In the genomic region with DNA sequence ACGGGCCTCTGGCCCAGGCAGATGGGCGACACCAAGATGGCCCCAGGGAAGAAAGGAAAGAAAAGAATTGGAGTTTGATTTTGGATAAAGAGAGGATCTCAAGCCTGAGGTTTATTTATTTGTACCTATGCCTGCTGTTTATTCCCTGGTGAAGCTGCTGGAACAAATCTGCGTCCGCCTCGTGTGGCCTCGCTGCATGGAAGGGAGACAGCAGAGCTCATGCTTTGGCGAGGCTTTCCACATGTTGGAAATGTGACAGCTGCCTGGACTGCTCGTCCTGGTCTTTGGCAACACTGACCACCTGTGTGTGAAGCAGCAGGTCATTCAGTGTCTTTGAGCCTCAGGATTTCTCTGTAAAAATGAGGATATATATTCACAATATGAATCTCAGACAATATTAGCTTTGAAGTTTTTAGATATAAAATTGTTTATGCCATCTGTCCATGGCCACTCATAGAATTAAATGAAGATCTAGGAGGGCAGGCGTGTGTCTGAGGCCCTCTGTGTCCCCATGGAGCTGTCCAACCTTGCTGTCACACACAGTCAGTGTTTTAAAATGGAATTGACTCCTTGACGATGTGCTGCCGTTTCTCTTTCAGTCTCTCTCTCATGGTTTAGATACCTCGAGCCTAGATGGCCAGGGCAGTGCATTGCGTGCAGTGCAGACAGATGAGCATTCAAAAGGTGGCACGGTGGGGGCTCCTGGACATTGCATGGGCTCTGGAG, we compare ENCODE assay signal across 21 cellular contexts.
A peak's percentile ranks its signal among the peaks of the same experiment; 100 is the strongest.
DNase-seq lines count a peak whose midpoint lies in the region; ATAC-seq, FAIRE-seq and TF ChIP-seq lines count a peak whose summit lies in the region.
"Had no signal": no experiment of that assay in that cellular context is flagged by ENCODE, and none has a peak within 500 bp of the region (broad histone marks: within the 10 kb centered on the region; RNA-seq: fewer than 3 reads in every experiment).

No MANE protein-coding gene starts in this region.

- H2AK5ac ChIP-seq in IMR-90 (ENCODE audit: low read depth, low read length), result peak overlapping the region; percentile 98

- dilution Hi-C loops in IMR-90 (cut with HindIII; ENCODE audit: low sequenced_read_pairs, unreplicated experiment) (no loop called here), keratinocyte (cut with MboI; ENCODE audit: extremely low pct_ligation_motif_present, low sequenced_read_pairs) (no loop called here)

- no peak overlapping the region for H3K4me3 ChIP-seq in IMR-90 (ENCODE audit: insufficient read depth, low read depth, low read length)
- no peak overlapping the region for H3K4me3 ChIP-seq in keratinocyte (ENCODE audit: control insufficient read depth in 2 of 3, extremely low read depth in 1 of 3, insufficient read depth in 2 of 3, low read depth in 1 of 3, low read length in 3 of 3)
- H3K4me3 ChIP-seq in vagina, result no peak overlapping the region
- H3K4me3 ChIP-seq: Peyer's patch had no signal

- H3K9me3 Mint-ChIP-seq in Calu3 (ENCODE audit: low read depth, unreplicated experiment), result no peaks in the 10 kb centered on the region
- H3K9me3 Mint-ChIP-seq: T-helper 1 cell treated with Interleukin-12 subunit alpha and Interleukin-12 subunit beta and Interleukin-4 antibody, amounts not matched to agents 30 μg/mL and 1 μg/mL, for 36 hours had no signal

- H3K4me1 Mint-ChIP-seq in Calu3 (ENCODE audit: low read depth, unreplicated experiment), result peaks cover 59% of the 10 kb centered on the region

- H3K23ac ChIP-seq in IMR-90 (ENCODE audit: low read depth, low read length), result peak overlapping the region; percentile 56; the same call in 1 of the 2 replicates

- no peak overlapping the region for H3K18ac ChIP-seq in IMR-90 (ENCODE audit: low read depth, low read length)

- H2BK5ac ChIP-seq in IMR-90 (ENCODE audit: low read depth, low read length, poor library complexity, severe bottlenecking), result no peak overlapping the region

- H2BK20ac ChIP-seq in IMR-90 (ENCODE audit: low read depth, low read length), result peak overlapping the region; percentile 89

- peak overlapping the region; percentile 52 for H3K14ac ChIP-seq in IMR-90 (replicated peaks; ENCODE audit: low read depth, low read length)

- in situ Hi-C loops in IMR-90 (cut with MboI; ENCODE audit: low sequenced_read_pairs), result no loop called here

- no peak for FAIRE-seq in keratinocyte (lab: Jason Lieb, UNC)
- FAIRE-seq: GM19239 had no signal

- H3K27me3 Mint-ChIP-seq in Calu3 (ENCODE audit: unreplicated experiment), result no peaks in the 10 kb centered on the region

- no peak overlapping the region for H3K9ac ChIP-seq in IMR-90 (ENCODE audit: low read depth, low read length)
- peak overlapping the region; percentile 9 for H3K9ac ChIP-seq in keratinocyte (ENCODE audit: control insufficient read depth, extremely low read depth, insufficient read depth, low read length)

- H3K36me3 Mint-ChIP-seq in Calu3 (ENCODE audit: insufficient read depth, unreplicated experiment), result peaks cover 34% of the 10 kb centered on the region
- H3K36me3 Mint-ChIP-seq: CD14-positive monocyte had no signal

- H3K4me2 ChIP-seq in IMR-90 (ENCODE audit: low read depth, low read length) (no peak overlapping the region), keratinocyte (ENCODE audit: control insufficient read depth, extremely low read depth, insufficient read depth, low read depth, low read length) (peak overlapping the region; percentile 60)

- TF ChIP-seq CTCF in Calu3 (IDR thresholded peaks at IDR 0.05; ENCODE audit: unreplicated experiment) (no peak), IMR-90 (conservative IDR thresholded peaks at IDR 0.05; ENCODE audit: low read depth, low read length) (no peak), keratinocyte (optimal IDR thresholded peaks at IDR 0.05 in 1 of 3, IDR thresholded peaks at IDR 0.05 in 1 of 3, conservative IDR thresholded peaks at IDR 0.05 in 1 of 3; ENCODE audit: extremely low read depth in 1 of 3, insufficient read depth in 2 of 3, low read length in 3 of 3) (no peak), vagina (IDR thresholded peaks at IDR 0.05) (no peak)

- BruUV-seq in Calu3 (replicated peaks; lab: Mats Ljungman, UMichigan) (no TSS peak), IMR-90 (replicated peaks; lab: Mats Ljungman, UMichigan) (no TSS peak)

- H3K56ac ChIP-seq in IMR-90 (ENCODE audit: extremely low read depth, insufficient read depth, low read length), result no peak overlapping the region

- no peak for ATAC-seq in IMR-90 (ENCODE audit: low read depth)
- no peak for ATAC-seq in GM21529 (IDR thresholded peaks at IDR 0.05; ENCODE audit: unreplicated experiment)

- H3K4me1 ChIP-seq in IMR-90 (ENCODE audit: control insufficient read depth, insufficient read depth, low read length), result peaks cover 12% of the 10 kb centered on the region
- H3K4me1 ChIP-seq in keratinocyte (ENCODE audit: control insufficient read depth, extremely low read depth, insufficient read depth, low read length), result peaks cover 29% of the 10 kb centered on the region
- peaks cover 12% of the 10 kb centered on the region for H3K4me1 ChIP-seq in vagina

- H3K27ac ChIP-seq in IMR-90 (ENCODE audit: insufficient read depth, low read length), result no peak overlapping the region
- peak overlapping the region; percentile 67 for H3K27ac ChIP-seq in angular gyrus (ENCODE audit: low read depth, low read length)
- peak overlapping the region; percentile 79 for H3K27ac ChIP-seq in keratinocyte (ENCODE audit: control insufficient read depth, insufficient read depth, low read length)
- H3K27ac ChIP-seq in vagina, result no peak overlapping the region
- H3K27ac ChIP-seq: Peyer's patch had no signal

- peak overlapping the region; percentile 53 to 65; a peak in 1 of 4 replicates for H4K8ac ChIP-seq in IMR-90 (ENCODE audit: low read depth in 2 of 2, low read length in 2 of 2)

- H4K91ac ChIP-seq in IMR-90 (ENCODE audit: insufficient read depth, low read depth, low read length), result peak overlapping the region; percentile 80

- H3K4me3 Mint-ChIP-seq in Calu3 (ENCODE audit: low read depth, unreplicated experiment), result peak overlapping the region; percentile 66
- H3K4me3 Mint-ChIP-seq: CD14-positive monocyte; T-helper 1 cell treated with Interleukin-12 subunit alpha and Interleukin-12 subunit beta and Interleukin-4 antibody, amounts not matched to agents 30 μg/mL and 1 μg/mL, for 36 hours had no signal

- H4K20me1 ChIP-seq in IMR-90 (ENCODE audit: insufficient read depth, low read length) (no peaks in the 10 kb centered on the region), keratinocyte (ENCODE audit: control insufficient read depth, extremely low read depth, insufficient read depth, low read length) (no peaks in the 10 kb centered on the region)

- TF ChIP-seq POLR2A in IMR-90 (IDR thresholded peaks at IDR 0.05; ENCODE audit: low read depth, low read length) (no peak), vagina (IDR thresholded peaks at IDR 0.05) (no peak)

- no peak overlapping the region for H2AK9ac ChIP-seq in IMR-90 (replicated peaks; ENCODE audit: low read depth, low read length, poor library complexity)

- no peaks in the 10 kb centered on the region for H3K36me3 ChIP-seq in IMR-90 (ENCODE audit: control insufficient read depth, insufficient read depth, low read length)
- H3K36me3 ChIP-seq in keratinocyte (ENCODE audit: control insufficient read depth in 2 of 2, extremely low read depth in 1 of 2, insufficient read depth in 2 of 2, low read length in 2 of 2), result no peaks in the 10 kb centered on the region
- H3K36me3 ChIP-seq in vagina, result no peaks in the 10 kb centered on the region
- H3K36me3 ChIP-seq: Peyer's patch had no signal

- H3K27ac Mint-ChIP-seq in Calu3 (ENCODE audit: unreplicated experiment), result peak overlapping the region; percentile 98
- H3K27ac Mint-ChIP-seq: T-helper 1 cell treated with Interleukin-12 subunit alpha and Interleukin-12 subunit beta and Interleukin-4 antibody, amounts not matched to agents 30 μg/mL and 1 μg/mL, for 36 hours had no signal

- TF ChIP-seq RAD21 in IMR-90 (IDR thresholded peaks at IDR 0.05; ENCODE audit: low read length), result no peak

- peak overlapping the region; percentile 22; the same call in 2 of the 3 replicates for H2BK15ac ChIP-seq in IMR-90 (ENCODE audit: low read depth, low read length)

- intact Hi-C loops in Calu3 (cut with micrococcal nuclease; ENCODE audit: unreplicated experiment) (loop anchor here (5.0 kb wide), 2 partner anchors 46 to 186 kb away; no protein-coding TSS in a partner anchor), IMR-90 (cut with micrococcal nuclease) (no loop called here), vagina (cut with DNase I) (no loop called here)

- POLR2A ChIA-PET in IMR-90 (lab: Charles Lee; ENCODE audit: unreplicated experiment), result no interaction called here

- no peaks in the 10 kb centered on the region; a peak in 1 of 4 replicates for H3K79me1 ChIP-seq in IMR-90 (ENCODE audit: low read depth in 1 of 2, low read length in 2 of 2)

- peak overlapping the region; percentile 85 for H3K4ac ChIP-seq in IMR-90 (ENCODE audit: low read depth, low read length)

- H3K9me1 ChIP-seq in IMR-90 (ENCODE audit: insufficient read depth, low read length), result peaks cover 7% of the 10 kb centered on the region
- no peaks in the 10 kb centered on the region for H3K9me1 ChIP-seq in keratinocyte (ENCODE audit: control insufficient read depth, extremely low read depth, insufficient read depth, low read length)

- 94% methylated on average over 9 of the region's 14 CpGs; no CpG with 5 or more reads in 1 of the 2 experiments for WGBS in IMR-90 (ENCODE audit: extremely low coverage in 2 of 2, insufficient read length in 1 of 2), 2 experiments

- H4K5ac ChIP-seq in IMR-90 (ENCODE audit: low read depth, low read length), result no peak overlapping the region

- DNase-seq in Calu3, result no peak
- no peak for DNase-seq in IMR-90
- no peak for DNase-seq in keratinocyte (ENCODE audit: low read depth, low spot score)
- DNase-seq in DMS114 treated with DMSO at 0.1 percent for 48 hours (lab: John Stamatoyannopoulos, UW; ENCODE audit: unreplicated experiment), result no peak
- no peak for DNase-seq in vagina (ENCODE audit: extremely low spot score in 2 of 2)
- no peak for DNase-seq in A172 (ENCODE audit: low spot score)
- DNase-seq: ACHN, AML-193, Caco-2, MM.1S, NCI-H2029, NCI-H2171, NCI-H446 treated with DMSO at 0.1 percent for 48 hours, NCI-H774, Peyer's patch, SHP77 had no signal

- H2BK120ac ChIP-seq in IMR-90 (ENCODE audit: low read depth, low read length), result peak overlapping the region; percentile 83

- H3K9me3 ChIP-seq in IMR-90 (ENCODE audit: control insufficient read depth, insufficient read depth, low read length) (no peaks in the 10 kb centered on the region), keratinocyte (ENCODE audit: control insufficient read depth, low read depth, low read length) (no peaks in the 10 kb centered on the region), vagina (no peaks in the 10 kb centered on the region)
- H3K9me3 ChIP-seq: Caco-2, Peyer's patch had no signal

- CTCF ChIA-PET in Calu3 (lab: Charles Lee), result interaction anchor here (1.8 kb wide), 1 partner anchor 39 kb away, joined by 10 read pairs; no protein-coding TSS in a partner anchor
- CTCF ChIA-PET in IMR-90 (lab: Yijun Ruan, JAX), result no interaction called here

- no peaks in the 10 kb centered on the region for H3K79me2 ChIP-seq in keratinocyte (ENCODE audit: control insufficient read depth, insufficient read depth, low read length)

- peak overlapping the region; percentile 19 for H2AFZ ChIP-seq in IMR-90 (replicated peaks; ENCODE audit: low read length, poor library complexity)
- H2AFZ ChIP-seq in keratinocyte (ENCODE audit: control insufficient read depth, low read length), result no peak overlapping the region

- H3K27me3 ChIP-seq in IMR-90 (ENCODE audit: control insufficient read depth, insufficient read depth, low read length), result no peaks in the 10 kb centered on the region
- no peaks in the 10 kb centered on the region for H3K27me3 ChIP-seq in keratinocyte (ENCODE audit: control insufficient read depth, extremely low read depth, insufficient read depth, low read length)
- H3K27me3 ChIP-seq in vagina, result no peaks in the 10 kb centered on the region
- H3K27me3 ChIP-seq: Peyer's patch had no signal

Comparison
In these comparisons a context has a peak if more than half of its experiments do, and no peak if none do; other contexts are left out.
1. H3K27ac ChIP-seq: peak in angular gyrus (single experiment) and keratinocyte (single experiment); none in IMR-90 (single experiment) and vagina (single experiment).